31 cellular contexts compared by ENCODE assay signal in genomic region chr1:38360807-38361206, GRCh38.
DNase-seq lines count a peak whose midpoint lies in the region; ATAC-seq and TF ChIP-seq lines count a peak whose summit lies in the region.
"Had no signal": no experiment of that assay in that cellular context is flagged by ENCODE, and none has a peak within 500 bp of the region (broad histone marks: within the 10 kb centered on the region; RNA-seq: fewer than 3 reads in every experiment).

No MANE protein-coding gene starts in this region.

- no peaks in the 10 kb centered on the region for H3K27me3 Mint-ChIP-seq in GM23338 (ENCODE audit: insufficient read depth, low read depth, poor library complexity)
- peaks cover 7% of the 10 kb centered on the region for H3K27me3 Mint-ChIP-seq in activated naive CD8-positive, alpha-beta T cell treated with anti-CD3 and anti-CD28 coated beads for 36 hours
- peaks cover 14% of the 10 kb centered on the region for H3K27me3 Mint-ChIP-seq in activated CD4-positive, alpha-beta memory T cell treated with anti-CD3 and anti-CD28 coated beads, Interleukin-2, amount 10 ng/mL, durations not matched to agents 7 days and 5 days

- no peak overlapping the region for H2AFZ ChIP-seq in GM23338
- H2AFZ ChIP-seq: parathyroid adenoma had no signal

- DNase-seq in GM06990 (ENCODE audit: extremely low read depth, insufficient read length) (no peak), GM23338 (ENCODE audit: low spot score) (peak; percentile 8), astrocyte of the hippocampus (ENCODE audit: low read depth, low spot score) (peak; percentile 7), iPS-NIHi7 (ENCODE audit: extremely low spot score) (peak; percentile 62), DMS153 (lab: John Stamatoyannopoulos, UW) (no peak)
- DNase-seq in activated naive CD8-positive, alpha-beta T cell treated with anti-CD3 and anti-CD28 coated beads for 36 hours, result no peak
- no peak for DNase-seq in activated CD4-positive, alpha-beta memory T cell treated with anti-CD3 and anti-CD28 coated beads, Interleukin-2, amount 10 ng/mL, durations not matched to agents 7 days and 5 days
- DNase-seq: activated CD8-positive, alpha-beta memory T cell treated with anti-CD3 and anti-CD28 coated beads, Interleukin-2, amount 10 ng/mL, durations not matched to agents 7 days and 5 days; activated naive CD4-positive, alpha-beta T cell; activated T-cell treated with anti-CD3 and anti-CD28 coated beads, Interleukin-2, amount 50 U/mL, for 48 hours; adrenal gland; DMS53; HFFc6; KBM-7; left cardiac atrium; NCI-H1105; NCI-H187; NCI-H2171; nephron progenitor cell; PC-3; SK-N-SH; stimulated activated naive CD4-positive, alpha-beta T cell treated with Interleukin-2 at 50 U/mL for 16 hours had no signal

- H3K9me2 ChIP-seq in GM23338 (ENCODE audit: insufficient read depth), result no peaks in the 10 kb centered on the region
- H3K9me2 ChIP-seq: SK-N-SH had no signal

- no peaks in the 10 kb centered on the region for H4K20me1 ChIP-seq in GM23338 (replicated peaks; ENCODE audit: insufficient read depth)
- H4K20me1 ChIP-seq: BLaER1 had no signal

- peaks cover 11% of the 10 kb centered on the region for H3K9me3 Mint-ChIP-seq in GM23338
- H3K9me3 Mint-ChIP-seq in activated naive CD8-positive, alpha-beta T cell treated with anti-CD3 and anti-CD28 coated beads for 36 hours, result no peaks in the 10 kb centered on the region
- no peaks in the 10 kb centered on the region for H3K9me3 Mint-ChIP-seq in activated CD4-positive, alpha-beta memory T cell treated with anti-CD3 and anti-CD28 coated beads, Interleukin-2, amount 10 ng/mL, durations not matched to agents 7 days and 5 days
- H3K9me3 Mint-ChIP-seq: nephron progenitor cell; T-helper 1 cell treated with Interleukin-12 subunit alpha and Interleukin-12 subunit beta and Interleukin-4 antibody, amounts not matched to agents 30 μg/mL and 1 μg/mL, for 36 hours had no signal

- ATAC-seq in GM23338 (peak; percentile 58), GM21367 (IDR thresholded peaks at IDR 0.05; ENCODE audit: unreplicated experiment) (no peak)
- ATAC-seq: activated CD8-positive, alpha-beta memory T cell treated with anti-CD3 and anti-CD28 coated beads, Interleukin-2, amount 10 ng/mL, durations not matched to agents 7 days and 5 days; left cardiac atrium; PC-3 had no signal

- H3K27ac ChIP-seq in GM23338 (ENCODE audit: low read depth), result no peak overlapping the region
- H3K27ac ChIP-seq: adrenal gland, BLaER1, parathyroid adenoma, right atrium auricular region, suprapubic skin, upper lobe of left lung had no signal

- POLR2A ChIA-PET in activated CD4-positive, alpha-beta memory T cell treated with anti-CD3 and anti-CD28 coated beads, Interleukin-2, amount 10 ng/mL, durations not matched to agents 7 days and 5 days (lab: Charles Lee), result no interaction called here

- H3F3A ChIP-seq in GM23338 (replicated peaks; ENCODE audit: low read depth), result no peaks in the 10 kb centered on the region

- H3K36me3 ChIP-seq in GM06990 (ENCODE audit: control insufficient read depth, insufficient read depth, low read length) (no peaks in the 10 kb centered on the region), GM23338 (ENCODE audit: insufficient read depth) (no peaks in the 10 kb centered on the region)
- H3K36me3 ChIP-seq: adrenal gland, BLaER1, right atrium auricular region, suprapubic skin, upper lobe of left lung had no signal

- H3K4me3 Mint-ChIP-seq in GM23338, result no peak overlapping the region
- H3K4me3 Mint-ChIP-seq in activated naive CD8-positive, alpha-beta T cell treated with anti-CD3 and anti-CD28 coated beads for 36 hours, result no peak overlapping the region
- H3K4me3 Mint-ChIP-seq in activated CD4-positive, alpha-beta memory T cell treated with anti-CD3 and anti-CD28 coated beads, Interleukin-2, amount 10 ng/mL, durations not matched to agents 7 days and 5 days, result no peak overlapping the region
- H3K4me3 Mint-ChIP-seq: activated CD8-positive, alpha-beta memory T cell treated with anti-CD3 and anti-CD28 coated beads, Interleukin-2, amount 10 ng/mL, durations not matched to agents 7 days and 5 days; brain; HFFc6; nephron progenitor cell; T-helper 1 cell treated with Interleukin-12 subunit alpha and Interleukin-12 subunit beta and Interleukin-4 antibody, amounts not matched to agents 30 μg/mL and 1 μg/mL, for 36 hours had no signal

- H3K4me2 ChIP-seq in GM23338, result no peak overlapping the region
- H3K4me2 ChIP-seq: BLaER1, SK-N-SH, smooth muscle cell had no signal

- peaks cover 11% of the 10 kb centered on the region for H3K4me1 Mint-ChIP-seq in GM23338
- no peaks in the 10 kb centered on the region for H3K4me1 Mint-ChIP-seq in activated naive CD8-positive, alpha-beta T cell treated with anti-CD3 and anti-CD28 coated beads for 36 hours
- H3K4me1 Mint-ChIP-seq in activated CD4-positive, alpha-beta memory T cell treated with anti-CD3 and anti-CD28 coated beads, Interleukin-2, amount 10 ng/mL, durations not matched to agents 7 days and 5 days, result no peaks in the 10 kb centered on the region
- H3K4me1 Mint-ChIP-seq: activated CD8-positive, alpha-beta memory T cell treated with anti-CD3 and anti-CD28 coated beads, Interleukin-2, amount 10 ng/mL, durations not matched to agents 7 days and 5 days; nephron progenitor cell had no signal

- H3K27ac Mint-ChIP-seq in GM23338, result no peak overlapping the region
- H3K27ac Mint-ChIP-seq in activated naive CD8-positive, alpha-beta T cell treated with anti-CD3 and anti-CD28 coated beads for 36 hours, result no peak overlapping the region
- no peak overlapping the region for H3K27ac Mint-ChIP-seq in activated CD4-positive, alpha-beta memory T cell treated with anti-CD3 and anti-CD28 coated beads, Interleukin-2, amount 10 ng/mL, durations not matched to agents 7 days and 5 days
- H3K27ac Mint-ChIP-seq: activated CD8-positive, alpha-beta memory T cell treated with anti-CD3 and anti-CD28 coated beads, Interleukin-2, amount 10 ng/mL, durations not matched to agents 7 days and 5 days; HFFc6; nephron progenitor cell; T-helper 1 cell treated with Interleukin-12 subunit alpha and Interleukin-12 subunit beta and Interleukin-4 antibody, amounts not matched to agents 30 μg/mL and 1 μg/mL, for 36 hours had no signal

- H3K27me3 ChIP-seq in GM06990 (replicated peaks; ENCODE audit: control insufficient read depth, insufficient read depth, low read length) (no peaks in the 10 kb centered on the region), GM23338 (ENCODE audit: insufficient read depth) (no peaks in the 10 kb centered on the region)
- H3K27me3 ChIP-seq: adrenal gland, BLaER1, right atrium auricular region, upper lobe of left lung had no signal

- H3K79me2 ChIP-seq in GM23338 (replicated peaks; ENCODE audit: insufficient read depth), result no peaks in the 10 kb centered on the region
- H3K79me2 ChIP-seq: parathyroid adenoma had no signal

- CTCF ChIA-PET in activated CD4-positive, alpha-beta memory T cell treated with anti-CD3 and anti-CD28 coated beads, Interleukin-2, amount 10 ng/mL, durations not matched to agents 7 days and 5 days (lab: Charles Lee), result no interaction called here

- H3K4me1 ChIP-seq in GM23338 (ENCODE audit: insufficient read depth), result peaks cover 14% of the 10 kb centered on the region
- H3K4me1 ChIP-seq: adrenal gland, parathyroid adenoma, right atrium auricular region, suprapubic skin, upper lobe of left lung had no signal

- H3K4me3 ChIP-seq in GM06990 (replicated peaks; ENCODE audit: low read depth, low read length) (no peak overlapping the region), GM23338 (no peak overlapping the region)
- H3K4me3 ChIP-seq: adrenal gland, BLaER1, right atrium auricular region, smooth muscle cell, suprapubic skin, upper lobe of left lung had no signal

- H3K36me3 Mint-ChIP-seq in GM23338 (ENCODE audit: low read depth), result peaks cover 13% of the 10 kb centered on the region
- no peaks in the 10 kb centered on the region for H3K36me3 Mint-ChIP-seq in activated naive CD8-positive, alpha-beta T cell treated with anti-CD3 and anti-CD28 coated beads for 36 hours
- H3K36me3 Mint-ChIP-seq in activated CD4-positive, alpha-beta memory T cell treated with anti-CD3 and anti-CD28 coated beads, Interleukin-2, amount 10 ng/mL, durations not matched to agents 7 days and 5 days (ENCODE audit: low read depth), result no peaks in the 10 kb centered on the region
- H3K36me3 Mint-ChIP-seq: activated CD8-positive, alpha-beta memory T cell treated with anti-CD3 and anti-CD28 coated beads, Interleukin-2, amount 10 ng/mL, durations not matched to agents 7 days and 5 days; brain had no signal

- TF ChIP-seq CTCF in GM06990 (IDR thresholded peaks at IDR 0.05; ENCODE audit: insufficient read depth, low read length, poor library complexity, severe bottlenecking) (peak; percentile 23), GM23338 (conservative IDR thresholded peaks at IDR 0.05; ENCODE audit: low read depth in 2 of 2) (peak; percentile 39 to 74)

TF ChIP-seq in GM23338, 12 proteins besides CTCF, POLR2A, EP300 and RAD21 (continues in another document):
- TF ChIP-seq, protein P1, sequence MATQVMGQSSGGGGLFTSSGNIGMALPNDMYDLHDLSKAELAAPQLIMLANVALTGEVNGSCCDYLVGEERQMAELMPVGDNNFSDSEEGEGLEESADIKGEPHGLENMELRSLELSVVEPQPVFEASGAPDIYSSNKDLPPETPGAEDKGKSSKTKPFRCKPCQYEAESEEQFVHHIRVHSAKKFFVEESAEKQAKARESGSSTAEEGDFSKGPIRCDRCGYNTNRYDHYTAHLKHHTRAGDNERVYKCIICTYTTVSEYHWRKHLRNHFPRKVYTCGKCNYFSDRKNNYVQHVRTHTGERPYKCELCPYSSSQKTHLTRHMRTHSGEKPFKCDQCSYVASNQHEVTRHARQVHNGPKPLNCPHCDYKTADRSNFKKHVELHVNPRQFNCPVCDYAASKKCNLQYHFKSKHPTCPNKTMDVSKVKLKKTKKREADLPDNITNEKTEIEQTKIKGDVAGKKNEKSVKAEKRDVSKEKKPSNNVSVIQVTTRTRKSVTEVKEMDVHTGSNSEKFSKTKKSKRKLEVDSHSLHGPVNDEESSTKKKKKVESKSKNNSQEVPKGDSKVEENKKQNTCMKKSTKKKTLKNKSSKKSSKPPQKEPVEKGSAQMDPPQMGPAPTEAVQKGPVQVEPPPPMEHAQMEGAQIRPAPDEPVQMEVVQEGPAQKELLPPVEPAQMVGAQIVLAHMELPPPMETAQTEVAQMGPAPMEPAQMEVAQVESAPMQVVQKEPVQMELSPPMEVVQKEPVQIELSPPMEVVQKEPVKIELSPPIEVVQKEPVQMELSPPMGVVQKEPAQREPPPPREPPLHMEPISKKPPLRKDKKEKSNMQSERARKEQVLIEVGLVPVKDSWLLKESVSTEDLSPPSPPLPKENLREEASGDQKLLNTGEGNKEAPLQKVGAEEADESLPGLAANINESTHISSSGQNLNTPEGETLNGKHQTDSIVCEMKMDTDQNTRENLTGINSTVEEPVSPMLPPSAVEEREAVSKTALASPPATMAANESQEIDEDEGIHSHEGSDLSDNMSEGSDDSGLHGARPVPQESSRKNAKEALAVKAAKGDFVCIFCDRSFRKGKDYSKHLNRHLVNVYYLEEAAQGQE (IDR thresholded peaks at IDR 0.05; ENCODE audit: unreplicated experiment), result no peak

Comparison
In these comparisons a context has a peak if more than half of its experiments do, and no peak if none do; other contexts are left out.
1. DNase-seq: peak in GM23338 (single experiment), astrocyte of the hippocampus (single experiment) and iPS-NIHi7 (single experiment); none in GM06990 (single experiment), activated naive CD8-positive, alpha-beta T cell treated with anti-CD3 and anti-CD28 coated beads for 36 hours (single experiment), DMS153 (single experiment) and activated CD4-positive, alpha-beta memory T cell treated with anti-CD3 and anti-CD28 coated beads, Interleukin-2, amount 10 ng/mL, durations not matched to agents 7 days and 5 days (single experiment).